ENCODE assay signal across 16 cellular contexts in genomic region chr5:33409435-33410146, GRCh38. TPM values are rescaled to one million over a fixed set of nuclear protein-coding genes. Genes with fewer than 3 reads are reported as not detected.
A peak's percentile ranks its signal among the peaks of the same experiment; 100 is the strongest.
DNase-seq lines count a peak whose midpoint lies in the region; ATAC-seq and TF ChIP-seq lines count a peak whose summit lies in the region.
"Had no signal": no experiment of that assay in that cellular context is flagged by ENCODE, and none has a peak within 500 bp of the region (broad histone marks: within the 10 kb centered on the region; RNA-seq: fewer than 3 reads in every experiment).

No MANE protein-coding gene starts in this region.

- no peak overlapping the region for H3K4me3 ChIP-seq in fibroblast of villous mesenchyme (ENCODE audit: low read depth, low read length)
- H3K4me3 ChIP-seq in sigmoid colon: no peak overlapping the region
- H3K4me3 ChIP-seq: BLaER1 treated with 17β-estradiol and CSF1 and Interleukin-3, amounts not matched to agents 10 nM and 100 nM; esophagus muscularis mucosa; left lung had no signal

- H3K27ac ChIP-seq in sigmoid colon: peak overlapping the region; percentile 39 to 78 (median 75)
- H3K27ac ChIP-seq: BLaER1 treated with 17β-estradiol and CSF1 and Interleukin-3, amounts not matched to agents 10 nM and 100 nM; left lung had no signal

- TF ChIP-seq POLR2A in sigmoid colon (IDR thresholded peaks at IDR 0.05): no peak

- DNase-seq in EL (peak; percentile 48), fibroblast of villous mesenchyme (ENCODE audit: low read depth) (peak; percentile 93), sigmoid colon (peak; percentile 96), T-helper 1 cell (no peak), DMS114 treated with DMSO at 0.1 percent for 48 hours (lab: John Stamatoyannopoulos, UW; ENCODE audit: unreplicated experiment) (no peak), posterior cingulate gyrus (no peak)
- DNase-seq: activated gamma-delta T cell, DMS53, left lung, NCI-H187 treated with DMSO at 0.1 percent for 48 hours, SHP77 had no signal

- no peak for TF ChIP-seq CTCF in fibroblast of villous mesenchyme (IDR thresholded peaks at IDR 0.05; ENCODE audit: insufficient read depth, low read depth, low read length)
- TF ChIP-seq CTCF in sigmoid colon (IDR thresholded peaks at IDR 0.05): no peak

- whole genome bisulfite sequencing in sigmoid colon, 2 donors: 76 to 78% methylated on average over 5 of the region's 5 CpGs

- no peaks in the 10 kb centered on the region for H3K27me3 ChIP-seq in sigmoid colon
- H3K27me3 ChIP-seq: BLaER1 treated with 17β-estradiol and CSF1 and Interleukin-3, amounts not matched to agents 10 nM and 100 nM; esophagus muscularis mucosa; left lung had no signal

- H3K9me3 ChIP-seq in sigmoid colon: no peaks in the 10 kb centered on the region
- H3K9me3 ChIP-seq: esophagus muscularis mucosa, left lung had no signal

- ATAC-seq in SK-N-SH treated with all-trans-retinoic acid at 6 μM for 48 hours: peak; percentile 85
- ATAC-seq in GM19328 (IDR thresholded peaks at IDR 0.05; ENCODE audit: unreplicated experiment): no peak
- ATAC-seq: natural killer cell treated with Interleukin-12 subunit alpha and Interleukin-12 subunit beta and Interleukin-15 and Interleukin-18, amount 100 ng/mL, for 72 hours had no signal

- intact Hi-C loops in sigmoid colon (cut with DNase I): loop anchor here (2.0 to 5.0 kb wide), 4 partner anchors 37 to 177 kb away; no protein-coding TSS in a partner anchor
- intact Hi-C loops in posterior cingulate gyrus (cut with DNase I): no loop called here

- peak; percentile 21 to 90 (median 72) for TF ChIP-seq EP300 in sigmoid colon (IDR thresholded peaks at IDR 0.05)

- H3K4me1 ChIP-seq in sigmoid colon: peaks cover 0 to 65% (median 39%) of the 10 kb centered on the region in 4 donors
- H3K4me1 ChIP-seq: BLaER1 treated with 17β-estradiol and CSF1 and Interleukin-3, amounts not matched to agents 10 nM and 100 nM; left lung had no signal

- H3K36me3 ChIP-seq in sigmoid colon: no peaks in the 10 kb centered on the region
- H3K36me3 ChIP-seq: BLaER1 treated with 17β-estradiol and CSF1 and Interleukin-3, amounts not matched to agents 10 nM and 100 nM; esophagus muscularis mucosa; left lung had no signal

TF ChIP-seq in SK-N-SH treated with all-trans-retinoic acid at 6 μM for 48 hours, 23 proteins besides CTCF, POLR2A, EP300 and RAD21:
- no peak for TF ChIP-seq BACH2 (CRISPR knock-in tag; IDR thresholded peaks at IDR 0.05; ENCODE audit: borderline replicate concordance)
- no peak for TF ChIP-seq ZC3H10 (CRISPR knock-in tag; IDR thresholded peaks at IDR 0.05)
- no peak for TF ChIP-seq ESRRG (CRISPR knock-in tag; IDR thresholded peaks at IDR 0.05)
TF ChIP-seq in SK-N-SH treated with all-trans-retinoic acid at 6 μM for 48 hours: peak in this region for 0.

RNA-seq across cellular contexts. Expression of gene TARS1, which starts 31.2 kb away (rescaled TPM):
- total RNA-seq in fibroblast of villous mesenchyme (288 and 293 TPM in 2 replicates), sigmoid colon (100 to 1,000 TPM; 110 to 128 (median 115) TPM)
- polyA plus RNA-seq in sigmoid colon: 100 to 1,000 TPM in 2 of 3 donors, 10 to 100 TPM in 1; 81.7 to 151 (median 121) TPM

Comparison
In these comparisons a context has a peak if more than half of its experiments do, and no peak if none do; other contexts are left out.
1. DNase-seq: peak in EL (single experiment), fibroblast of villous mesenchyme (single experiment) and sigmoid colon (single experiment); none in T-helper 1 cell (0 of 5), DMS114 treated with DMSO at 0.1 percent for 48 hours (single experiment) and posterior cingulate gyrus (0 of 10).